In the genomic region with DNA sequence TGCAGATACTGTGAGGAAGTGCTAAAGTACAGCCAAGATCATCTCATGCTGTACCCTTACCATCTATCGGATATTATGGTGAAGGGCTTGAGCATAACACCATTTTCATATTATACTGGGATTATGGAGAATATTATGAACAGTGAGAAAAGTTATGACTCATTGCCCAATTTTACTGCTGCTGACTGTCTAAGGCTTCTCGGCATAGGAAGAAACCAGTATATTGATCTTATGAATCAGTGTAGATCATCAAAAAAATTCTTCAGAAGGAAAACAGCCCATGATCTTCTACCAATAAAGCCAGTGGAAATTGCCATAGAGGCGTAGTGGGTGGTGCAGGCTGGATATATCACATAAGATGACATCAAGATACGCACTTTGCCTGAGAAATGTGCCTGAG, we compare ENCODE assay signal across 30 cellular contexts. TPM values are rescaled to one million over a fixed set of nuclear protein-coding genes. Genes with fewer than 3 reads are reported as not detected.
DNase-seq lines count a peak whose midpoint lies in the region; ATAC-seq and TF ChIP-seq lines count a peak whose summit lies in the region.
"Had no signal": no experiment of that assay in that cellular context is flagged by ENCODE, and none has a peak within 500 bp of the region (broad histone marks: within the 10 kb centered on the region; RNA-seq: fewer than 3 reads in every experiment).

No MANE protein-coding gene starts in this region.

- H3K9me3 Mint-ChIP-seq in activated T-cell treated with anti-CD3 and anti-CD28 coated beads, Interleukin-2, amount 50 U/mL, for 24 hours = no peaks in the 10 kb centered on the region
- H3K9me3 Mint-ChIP-seq in chondrocyte (ENCODE audit: low read depth) = no peaks in the 10 kb centered on the region

- H3K27me3 Mint-ChIP-seq in activated T-cell treated with anti-CD3 and anti-CD28 coated beads, Interleukin-2, amount 50 U/mL, for 24 hours = no peaks in the 10 kb centered on the region
- H3K27me3 Mint-ChIP-seq in chondrocyte (ENCODE audit: low read depth) = no peaks in the 10 kb centered on the region

- ATAC-seq in HG03439 (IDR thresholded peaks at IDR 0.05; ENCODE audit: unreplicated experiment) = no peak
- ATAC-seq: K562, Panc1 had no signal

- peak overlapping the region; percentile 36 for H3K27ac ChIP-seq in caudate nucleus (ENCODE audit: low read depth, low read length)
- H3K27ac ChIP-seq: BLaER1 treated with 17β-estradiol and CSF1 and Interleukin-3, amounts not matched to agents 10 nM and 100 nM; RWPE1 had no signal

- H3K4me1 Mint-ChIP-seq in activated T-cell treated with anti-CD3 and anti-CD28 coated beads, Interleukin-2, amount 50 U/mL, for 24 hours (ENCODE audit: low read depth) = peaks cover 78% of the 10 kb centered on the region
- no peaks in the 10 kb centered on the region for H3K4me1 Mint-ChIP-seq in chondrocyte (ENCODE audit: low read depth)

- DNase-seq in activated T-cell treated with anti-CD3 and anti-CD28 coated beads, Interleukin-2, amount 50 U/mL, for 24 hours = no peak
- no peak for DNase-seq in activated T-cell treated with anti-CD3 and anti-CD28 coated beads, Interleukin-2, amount 50 U/mL, for 48 hours
- peak; percentile 10 for DNase-seq in stimulated activated CD4-positive, alpha-beta T cell treated with anti-CD3 and anti-CD28 coated beads, Interleukin-1b, Interleukin-23, amount 100 ng/mL, for 48 hours
- no peak for DNase-seq in stimulated activated CD4-positive, alpha-beta T cell treated with anti-CD3 and anti-CD28 coated beads, Interleukin-4, amount 100 ng/mL, for 24 hours
- DNase-seq in caudate nucleus (lab: John Stamatoyannopoulos, UW) (no peak), stromal cell of bone marrow (ENCODE audit: low read depth) (peak; percentile 26), chondrocyte (ENCODE audit: low spot score) (no peak)
- DNase-seq: AML-193, Calu3, DMS79 treated with DMSO at 0.1 percent for 48 hours, GF-D8, HCEC 1CT, Kasumi-1, NCI-H1092 treated with DMSO at 0.1 percent for 48 hours, NCI-H1436, NCI-H187, NCI-H2081 treated with DMSO at 0.1 percent for 48 hours, NCI-H2171, NCI-H226, NCI-H510A, NCI-H69, SHP77 had no signal

- TF ChIP-seq CTCF in chondrocyte (IDR thresholded peaks at IDR 0.05) = no peak

- peaks cover 76% of the 10 kb centered on the region for H3K36me3 Mint-ChIP-seq in activated T-cell treated with anti-CD3 and anti-CD28 coated beads, Interleukin-2, amount 50 U/mL, for 24 hours (ENCODE audit: low read depth)
- peaks cover 10% of the 10 kb centered on the region for H3K36me3 Mint-ChIP-seq in chondrocyte (ENCODE audit: low read depth)

- peak overlapping the region; percentile 7 for H3K27ac Mint-ChIP-seq in activated T-cell treated with anti-CD3 and anti-CD28 coated beads, Interleukin-2, amount 50 U/mL, for 24 hours
- no peak overlapping the region for H3K27ac Mint-ChIP-seq in chondrocyte (ENCODE audit: unreplicated experiment)

- no peak overlapping the region for H3K4me3 Mint-ChIP-seq in activated T-cell treated with anti-CD3 and anti-CD28 coated beads, Interleukin-2, amount 50 U/mL, for 24 hours
- H3K4me3 Mint-ChIP-seq in chondrocyte (ENCODE audit: unreplicated experiment) = no peak overlapping the region

RNA-seq across cellular contexts. Expression of a gene that starts 47.7 kb away (rescaled TPM):
- not detected in 3 replicates for total RNA-seq in chondrocyte
- total RNA-seq: Calu3, H1, K562, M059J, SK-MEL-5 had no signal

Comparison
In these comparisons a context has a peak if more than half of its experiments do, and no peak if none do; other contexts are left out.
1. DNase-seq: peak in stimulated activated CD4-positive, alpha-beta T cell treated with anti-CD3 and anti-CD28 coated beads, Interleukin-1b, Interleukin-23, amount 100 ng/mL, for 48 hours (single experiment) and stromal cell of bone marrow (single experiment); none in activated T-cell treated with anti-CD3 and anti-CD28 coated beads, Interleukin-2, amount 50 U/mL, for 24 hours (single experiment), activated T-cell treated with anti-CD3 and anti-CD28 coated beads, Interleukin-2, amount 50 U/mL, for 48 hours (0 of 2), stimulated activated CD4-positive, alpha-beta T cell treated with anti-CD3 and anti-CD28 coated beads, Interleukin-4, amount 100 ng/mL, for 24 hours (single experiment), caudate nucleus (0 of 61) and chondrocyte (single experiment).